In genomic region chr3:127748754-127749327, GRCh38 we compare ENCODE assay signal across 11 cellular contexts.
DNase-seq lines count a peak whose midpoint lies in the region; ATAC-seq, FAIRE-seq and TF ChIP-seq lines count a peak whose summit lies in the region.
"Had no signal": no experiment of that assay in that cellular context is flagged by ENCODE, and none has a peak within 500 bp of the region (broad histone marks: within the 10 kb centered on the region; RNA-seq: fewer than 3 reads in every experiment).

No MANE protein-coding gene starts in this region.

- ATAC-seq in stimulated activated naive CD8-positive, alpha-beta T cell treated with anti-CD3 and anti-CD28 coated beads, Interleukin-15, amount 100 ng/mL, for 72 hours = no peak

- no peak overlapping the region for H3K9ac ChIP-seq in endothelial cell of umbilical vein (replicated peaks; ENCODE audit: extremely low read depth, insufficient read depth, low read length)

- H3K27ac ChIP-seq in endothelial cell of umbilical vein (ENCODE audit: insufficient read depth, low read depth, low read length) = peak overlapping the region; percentile 44
- H3K27ac ChIP-seq: WERI-Rb-1 had no signal

- peaks cover 5% of the 10 kb centered on the region for H3K27me3 Mint-ChIP-seq in type B pancreatic cell
- H3K27me3 Mint-ChIP-seq in stimulated activated naive CD8-positive, alpha-beta T cell treated with anti-CD3 and anti-CD28 coated beads, Interleukin-15, amount 100 ng/mL, for 72 hours = peaks cover 24% of the 10 kb centered on the region

- H3K27ac Mint-ChIP-seq in type B pancreatic cell = peak overlapping the region; percentile 58
- no peak overlapping the region for H3K27ac Mint-ChIP-seq in stimulated activated naive CD8-positive, alpha-beta T cell treated with anti-CD3 and anti-CD28 coated beads, Interleukin-15, amount 100 ng/mL, for 72 hours

- H3K4me3 ChIP-seq in endothelial cell of umbilical vein (replicated peaks in 1 of 3; ENCODE audit: insufficient read depth in 1 of 3, low read depth in 1 of 3, low read length in 3 of 3) = no peak overlapping the region
- H3K4me3 ChIP-seq: HAP-1 had no signal

- CTCF ChIA-PET in endothelial cell of umbilical vein (lab: Charles Lee) = interaction anchor here (0.7 to 1.3 kb wide), 2 partner anchors 42 kb away, joined by 3 read pairs; no protein-coding TSS in a partner anchor

- intact Hi-C loops in endothelial cell of umbilical vein (cut with micrococcal nuclease) = loop anchor here (2.0 kb wide), 2 partner anchors 20 to 72 kb away; no protein-coding TSS in a partner anchor

- no peaks in the 10 kb centered on the region for H3K79me2 ChIP-seq in endothelial cell of umbilical vein (ENCODE audit: control insufficient read depth, insufficient read depth, low read length)

- H3K27me3 ChIP-seq in endothelial cell of umbilical vein (ENCODE audit: control insufficient read depth in 2 of 2, insufficient read depth in 2 of 2, low read length in 2 of 2) = no peaks in the 10 kb centered on the region

- POLR2A ChIA-PET in endothelial cell of umbilical vein (lab: Charles Lee) = no interaction called here

- dilution Hi-C loops in endothelial cell of umbilical vein (cut with MboI; ENCODE audit: extremely low pct_ligation_motif_present, low sequenced_read_pairs) = no loop called here

- H3K4me1 ChIP-seq in endothelial cell of umbilical vein (ENCODE audit: control insufficient read depth, extremely low read depth, insufficient read depth, low read length) = peaks cover 26% of the 10 kb centered on the region
- H3K4me1 ChIP-seq: HAP-1 had no signal

- no peaks in the 10 kb centered on the region for H3K9me3 ChIP-seq in endothelial cell of umbilical vein (replicated peaks; ENCODE audit: control insufficient read depth, insufficient read depth, low read length)
- H3K9me3 ChIP-seq: HAP-1 had no signal

- H3K9me3 Mint-ChIP-seq in type B pancreatic cell = no peaks in the 10 kb centered on the region
- H3K9me3 Mint-ChIP-seq in stimulated activated naive CD8-positive, alpha-beta T cell treated with anti-CD3 and anti-CD28 coated beads, Interleukin-15, amount 100 ng/mL, for 72 hours = no peaks in the 10 kb centered on the region

- peaks cover 39% of the 10 kb centered on the region for H3K4me1 Mint-ChIP-seq in type B pancreatic cell (ENCODE audit: unreplicated experiment)
- H3K4me1 Mint-ChIP-seq in stimulated activated naive CD8-positive, alpha-beta T cell treated with anti-CD3 and anti-CD28 coated beads, Interleukin-15, amount 100 ng/mL, for 72 hours = peaks cover 21% of the 10 kb centered on the region

- H3K4me3 Mint-ChIP-seq in type B pancreatic cell = no peak overlapping the region
- no peak overlapping the region for H3K4me3 Mint-ChIP-seq in stimulated activated naive CD8-positive, alpha-beta T cell treated with anti-CD3 and anti-CD28 coated beads, Interleukin-15, amount 100 ng/mL, for 72 hours

- H3K36me3 ChIP-seq in endothelial cell of umbilical vein (ENCODE audit: control insufficient read depth in 2 of 2, extremely low read depth in 1 of 2, insufficient read depth in 2 of 2, low read length in 2 of 2) = no peaks in the 10 kb centered on the region
- H3K36me3 ChIP-seq: HAP-1, WERI-Rb-1 had no signal

- no peaks in the 10 kb centered on the region for H3K9me1 ChIP-seq in endothelial cell of umbilical vein (replicated peaks; ENCODE audit: control insufficient read depth, extremely low read depth, insufficient read depth, low read length)

- no peak for TF ChIP-seq POLR2A in endothelial cell of umbilical vein (IDR thresholded peaks at IDR 0.05; ENCODE audit: low read depth, low read length)

- BruUV-seq in endothelial cell of umbilical vein (replicated peaks; lab: Mats Ljungman, UMichigan) = no TSS peak

- no peak for TF ChIP-seq CTCF in endothelial cell of umbilical vein (IDR thresholded peaks at IDR 0.05; ENCODE audit: extremely low read depth in 1 of 2, insufficient read depth in 1 of 2, low read depth in 1 of 2, low read length in 2 of 2)
- TF ChIP-seq CTCF in type B pancreatic cell (conservative IDR thresholded peaks at IDR 0.05) = no peak

- peak; percentile 59 to 91 for DNase-seq in NCI-H446 (lab: John Stamatoyannopoulos, UW)
- no peak for DNase-seq in endothelial cell of umbilical vein (ENCODE audit: low read depth, low spot score)
- peak; percentile 37 for DNase-seq in mucosa of gallbladder (ENCODE audit: low spot score)
- no peak for DNase-seq in type B pancreatic cell (ENCODE audit: extremely low spot score, unreplicated experiment)
- DNase-seq in NCI-H345 (lab: John Stamatoyannopoulos, UW) = no peak
- no peak for DNase-seq in H4 (ENCODE audit: low spot score)
- no peak for DNase-seq in stimulated activated naive CD8-positive, alpha-beta T cell treated with anti-CD3 and anti-CD28 coated beads, Interleukin-15, amount 100 ng/mL, for 72 hours
- no peak for DNase-seq in NCI-H748 treated with DMSO at 0.1 percent for 48 hours (lab: John Stamatoyannopoulos, UW)
- DNase-seq: effector memory CD4-positive, alpha-beta T cell; WERI-Rb-1 had no signal

- peak overlapping the region; percentile 20 for H3K4me2 ChIP-seq in endothelial cell of umbilical vein (ENCODE audit: insufficient read depth, low read length)

- no peaks in the 10 kb centered on the region for H3K36me3 Mint-ChIP-seq in type B pancreatic cell

- no peaks in the 10 kb centered on the region for H4K20me1 ChIP-seq in endothelial cell of umbilical vein (replicated peaks; ENCODE audit: control insufficient read depth, extremely low read depth, insufficient read depth, low read length)

- FAIRE-seq in endothelial cell of umbilical vein (lab: Jason Lieb, UNC) = no peak

- no peak overlapping the region for H2AFZ ChIP-seq in endothelial cell of umbilical vein (ENCODE audit: low read depth, low read length)

TF ChIP-seq in endothelial cell of umbilical vein, 7 proteins besides CTCF, POLR2A, EP300 and RAD21:
- TF ChIP-seq POLR2AphosphoS5 (IDR thresholded peaks at IDR 0.05; ENCODE audit: insufficient read depth, low read depth, low read length) (no peak), FOS (IDR thresholded peaks at IDR 0.05; ENCODE audit: borderline replicate concordance, insufficient read depth, low read length) (no peak), GATA2 (IDR thresholded peaks at IDR 0.05; ENCODE audit: insufficient read depth, insufficient read length, low read depth, low read length) (no peak), EZH2 (IDR thresholded peaks at IDR 0.05; ENCODE audit: borderline replicate concordance, low read depth, low read length, severe bottlenecking) (no peak), MAX (IDR thresholded peaks at IDR 0.05; ENCODE audit: insufficient read depth, insufficient read length) (no peak), MYC (IDR thresholded peaks at IDR 0.05; ENCODE audit: low read depth, low read length) (no peak), JUN (IDR thresholded peaks at IDR 0.05; ENCODE audit: borderline replicate concordance, insufficient read depth, insufficient read length, low read depth) (no peak)

Comparison
In these comparisons a context has a peak if more than half of its experiments do, and no peak if none do; other contexts are left out.
1. DNase-seq: peak in NCI-H446 (2 of 2) and mucosa of gallbladder (single experiment); none in endothelial cell of umbilical vein (single experiment), type B pancreatic cell (single experiment), NCI-H345 (single experiment), H4 (single experiment), stimulated activated naive CD8-positive, alpha-beta T cell treated with anti-CD3 and anti-CD28 coated beads, Interleukin-15, amount 100 ng/mL, for 72 hours (0 of 2) and NCI-H748 treated with DMSO at 0.1 percent for 48 hours (single experiment).